Comparison of ENCODE assay signal across 19 cellular contexts in genomic region chr5:61019642-61020041, GRCh38.
"Had no signal": no experiment of that assay in that cellular context is flagged by ENCODE, and none has a peak within 500 bp of the region (broad histone marks: within the 10 kb centered on the region; RNA-seq: fewer than 3 reads in every experiment).

No MANE protein-coding gene starts in this region.

- H3K27me3 ChIP-seq: body of pancreas, esophagus muscularis mucosa, testis, upper lobe of right lung had no signal

- H3K36me3 ChIP-seq: esophagus muscularis mucosa, upper lobe of right lung had no signal

- H3K9me3 ChIP-seq: body of pancreas, esophagus muscularis mucosa, testis, upper lobe of right lung had no signal

- H3K27ac ChIP-seq: body of pancreas, esophagus muscularis mucosa, testis, upper lobe of right lung, VCaP had no signal

- H3K4me1 ChIP-seq: body of pancreas, testis, upper lobe of right lung had no signal

- DNase-seq: activated CD4-positive, alpha-beta memory T cell treated with anti-CD3 and anti-CD28 coated beads, Interleukin-2, amount 10 ng/mL, durations not matched to agents 7 days and 5 days; activated CD8-positive, alpha-beta memory T cell treated with anti-CD3 and anti-CD28 coated beads, Interleukin-2, amount 50 U/mL, for 48 hours; activated naive CD4-positive, alpha-beta T cell treated with Interleukin-2 at 50 U/mL for 16 hours; body of pancreas; cerebellar nuclear complex; foreskin melanocyte; head of caudate nucleus; left colon; mesendoderm; nephron progenitor cell; retina; stimulated activated CD4-positive, alpha-beta T cell treated with anti-CD3 and anti-CD28 coated beads, Interleukin-15, amount 100 ng/mL, for 24 hours; stimulated activated CD4-positive, alpha-beta T cell treated with anti-CD3 and anti-CD28 coated beads, Interleukin-4, amount 100 ng/mL, for 24 hours; stimulated activated naive CD8-positive, alpha-beta T cell treated with anti-CD3 and anti-CD28 coated beads, Interleukin-15, amount 100 ng/mL, for 72 hours; T-helper 9 cell; testis; upper lobe of right lung had no signal

- ATAC-seq: body of pancreas; left colon; stimulated activated naive CD8-positive, alpha-beta T cell treated with anti-CD3 and anti-CD28 coated beads, Interleukin-15, amount 100 ng/mL, for 72 hours had no signal

- H3K4me3 ChIP-seq: body of pancreas, esophagus muscularis mucosa, testis, upper lobe of right lung had no signal
